Comparison of ENCODE assay signal across 1 cellular context in genomic region chr16:89560413-89561194, GRCh38.
TF ChIP-seq lines count a peak whose summit lies in the region.

RPL13 (plus strand) TSS chr16:89560682; CDS start chr16:89560960, 278 bp downstream.

TF ChIP-seq in HepG2, 621 proteins besides CTCF, POLR2A, EP300 and RAD21 (continued from another document and continues in another):
- TF ChIP-seq E2F1 (CRISPR knock-in tag; IDR thresholded peaks at IDR 0.05) (peak; percentile 66), SRSF1 (optimal IDR thresholded peaks at IDR 0.05; ENCODE audit: low read depth, low read length) (peak; percentile 99), IRF9 (CRISPR knock-in tag; IDR thresholded peaks at IDR 0.05; ENCODE audit: borderline replicate concordance) (peak; percentile 81), ZNF720 (CRISPR knock-in tag; IDR thresholded peaks at IDR 0.05) (no peak; the same call in 1 of the 2 replicates), JUN (CRISPR knock-in tag; IDR thresholded peaks at IDR 0.05) (peak; percentile 1; the same call in 1 of the 2 replicates), ZNF20 (CRISPR knock-in tag; IDR thresholded peaks at IDR 0.05) (peak; percentile 96), ZNF784 (CRISPR knock-in tag; IDR thresholded peaks at IDR 0.05; ENCODE audit: borderline replicate concordance) (peak; percentile 83; the same call in 1 of the 2 replicates), ETV5 (CRISPR knock-in tag; IDR thresholded peaks at IDR 0.05; ENCODE audit: borderline replicate concordance) (peak; percentile 78), TBP (CRISPR knock-in tag; IDR thresholded peaks at IDR 0.05) (0 out of 2 replicates have a peak, but pooled peaks have one; percentile 90), RERE (CRISPR knock-in tag; IDR thresholded peaks at IDR 0.05; ENCODE audit: low read depth) (peak; percentile 68; the same call in 1 of the 2 replicates), SRSF9 (IDR thresholded peaks at IDR 0.05; ENCODE audit: borderline replicate concordance, insufficient read depth, low read depth, low read length, poor library complexity, severe bottlenecking) (no peak), MTF1 (CRISPR knock-in tag; IDR thresholded peaks at IDR 0.05) (0 out of 2 replicates have a peak, but pooled peaks have one; percentile 23), NKX3-1 (CRISPR knock-in tag; IDR thresholded peaks at IDR 0.05) (0 out of 2 replicates have a peak, but pooled peaks have one; percentile 75), GMEB1 (CRISPR knock-in tag; IDR thresholded peaks at IDR 0.05; ENCODE audit: borderline replicate concordance) (peak; percentile 90; the same call in 1 of the 2 replicates), REPIN1 (CRISPR knock-in tag; IDR thresholded peaks at IDR 0.05; ENCODE audit: borderline replicate concordance, low read depth) (peak; percentile 62), MZF1 (CRISPR knock-in tag; IDR thresholded peaks at IDR 0.05; ENCODE audit: borderline replicate concordance) (no peak), SP4 (CRISPR knock-in tag; IDR thresholded peaks at IDR 0.05) (0 out of 2 replicates have a peak, but pooled peaks have one; percentile 0), ZNF235 (CRISPR knock-in tag; IDR thresholded peaks at IDR 0.05; ENCODE audit: borderline replicate concordance) (peak; percentile 94), ZFP36L2 (CRISPR knock-in tag; IDR thresholded peaks at IDR 0.05) (0 out of 2 replicates have a peak, but pooled peaks have one; percentile 53), ZNF724P (CRISPR knock-in tag; IDR thresholded peaks at IDR 0.05; ENCODE audit: borderline replicate concordance) (peak; percentile 85), MEIS1 (CRISPR knock-in tag; IDR thresholded peaks at IDR 0.05; ENCODE audit: borderline replicate concordance) (peak; percentile 34), CREM (IDR thresholded peaks at IDR 0.05) (peak; percentile 96), CREM (CRISPR knock-in tag; IDR thresholded peaks at IDR 0.05) (peak; percentile 36; the same call in 1 of the 2 replicates), ZBTB38 (CRISPR knock-in tag; IDR thresholded peaks at IDR 0.05) (peak; percentile 70), ZNF234 (CRISPR knock-in tag; conservative IDR thresholded peaks at IDR 0.05) (peak; percentile 57; the same call in 1 of the 2 replicates), ZNF703 (CRISPR knock-in tag; IDR thresholded peaks at IDR 0.05; ENCODE audit: borderline replicate concordance) (peak; percentile 92), NR2C2 (CRISPR knock-in tag; IDR thresholded peaks at IDR 0.05; ENCODE audit: borderline replicate concordance) (peak; percentile 70), RFXANK (CRISPR knock-in tag; IDR thresholded peaks at IDR 0.05) (peak; percentile 94), ZSCAN21 (CRISPR knock-in tag; IDR thresholded peaks at IDR 0.05; ENCODE audit: borderline replicate concordance) (peak; percentile 95), MTERF4 (CRISPR knock-in tag; IDR thresholded peaks at IDR 0.05) (peak; percentile 83; the same call in 1 of the 2 replicates), ATF6 (CRISPR knock-in tag; conservative IDR thresholded peaks at IDR 0.05) (peak; percentile 89; the same call in 1 of the 2 replicates), ZNF34 (CRISPR knock-in tag; IDR thresholded peaks at IDR 0.05; ENCODE audit: borderline replicate concordance) (peak; percentile 94), AKAP8 (CRISPR knock-in tag; IDR thresholded peaks at IDR 0.05) (peak; percentile 41; the same call in 1 of the 2 replicates), ZNF530 (CRISPR knock-in tag; IDR thresholded peaks at IDR 0.05; ENCODE audit: low read depth) (no peak; the same call in 1 of the 2 replicates), ZBTB42 (CRISPR knock-in tag; IDR thresholded peaks at IDR 0.05) (peak; percentile 92), ZNF230 (CRISPR knock-in tag; IDR thresholded peaks at IDR 0.05) (peak; percentile 92; the same call in 1 of the 2 replicates), PAXIP1 (CRISPR knock-in tag; conservative IDR thresholded peaks at IDR 0.05) (0 out of 2 replicates have a peak, but pooled peaks have one; percentile 34), ZNF615 (CRISPR knock-in tag; IDR thresholded peaks at IDR 0.05; ENCODE audit: borderline replicate concordance) (peak; percentile 93; the same call in 1 of the 2 replicates), STAG1 (CRISPR knock-in tag; IDR thresholded peaks at IDR 0.05) (peak; percentile 4; the same call in 1 of the 2 replicates), KDM5B (CRISPR knock-in tag; IDR thresholded peaks at IDR 0.05; ENCODE audit: borderline replicate concordance) (peak; percentile 97), PRMT3 (CRISPR knock-in tag; IDR thresholded peaks at IDR 0.05; ENCODE audit: borderline replicate concordance, low read depth) (peak; percentile 89; the same call in 1 of the 2 replicates), REXO4 (CRISPR knock-in tag; IDR thresholded peaks at IDR 0.05; ENCODE audit: borderline replicate concordance) (peak; percentile 85; the same call in 1 of the 2 replicates), FLYWCH1 (CRISPR knock-in tag; IDR thresholded peaks at IDR 0.05) (0 out of 2 replicates have a peak, but pooled peaks have one; percentile 6)
